Comparison of ENCODE assay signal across 8 cellular contexts in genomic region chr6:19805146-19805515, GRCh38. TPM values are rescaled to one million over a fixed set of nuclear protein-coding genes. Genes with fewer than 3 reads are reported as not detected.
DNase-seq lines count a peak whose midpoint lies in the region; ATAC-seq, FAIRE-seq and TF ChIP-seq lines count a peak whose summit lies in the region.

No MANE protein-coding gene starts in this region.

- no peak for TF ChIP-seq RAD21 in A549 (conservative IDR thresholded peaks at IDR 0.05 in 1 of 2, IDR thresholded peaks at IDR 0.05 in 1 of 2)

- peaks cover 6% of the 10 kb centered on the region for H3K27me3 ChIP-seq in mammary epithelial cell (ENCODE audit: insufficient read depth, low read length)
- H3K27me3 ChIP-seq in mucosa of rectum (ENCODE audit: control insufficient read depth in 2 of 2, insufficient read depth in 2 of 2, low read length in 2 of 2) = no peaks in the 10 kb centered on the region

- H3K4me1 ChIP-seq in A549 = peaks cover 32% of the 10 kb centered on the region
- H3K4me1 ChIP-seq in mammary epithelial cell (ENCODE audit: insufficient read depth, low read length) = peaks cover 3% of the 10 kb centered on the region
- peaks cover 8 to 15% of the 10 kb centered on the region in 2 donors for H3K4me1 ChIP-seq in mucosa of rectum (ENCODE audit: control insufficient read depth in 2 of 2, insufficient read depth in 2 of 2, low read length in 2 of 2)

- H3K9ac ChIP-seq in mammary epithelial cell (ENCODE audit: insufficient read depth, low read length) = no peak overlapping the region
- H3K9ac ChIP-seq in mucosa of rectum (ENCODE audit: low read depth in 1 of 2, low read length in 2 of 2) = peak overlapping the region; percentile 65 to 76

- dilution Hi-C loops in mammary epithelial cell (cut with HindIII; ENCODE audit: low sequenced_read_pairs) = no loop called here

- TF ChIP-seq POLR2A in A549 (IDR thresholded peaks at IDR 0.05; ENCODE audit: low read length) = no peak

- no peaks in the 10 kb centered on the region for H3K36me3 ChIP-seq in mammary epithelial cell (ENCODE audit: insufficient read depth, low read length)
- no peaks in the 10 kb centered on the region for H3K36me3 ChIP-seq in mucosa of rectum (ENCODE audit: control insufficient read depth in 2 of 2, insufficient read depth in 2 of 2, low read length in 2 of 2)

- H3K4me3 ChIP-seq in A549 (peak overlapping the region; percentile 47), mammary epithelial cell (replicated peaks in 1 of 3; ENCODE audit: insufficient read depth in 1 of 3, low read depth in 2 of 3, low read length in 3 of 3) (peak overlapping the region; percentile 53 to 59 (median 56)), mucosa of rectum (ENCODE audit: low read length in 2 of 2) (peak overlapping the region; percentile 64 to 65)

- CTCF ChIA-PET in A549 (lab: Yijun Ruan, JAX) = no interaction called here
- CTCF ChIA-PET in mammary epithelial cell (lab: Charles Lee; ENCODE audit: low non-redundant PET) = interaction anchor here (0.7 kb wide), 1 partner anchor 33 kb away, joined by 4 read pairs; no protein-coding TSS in a partner anchor

- no peaks in the 10 kb centered on the region; the same call in 2 of the 3 replicates for H3K9me3 ChIP-seq in A549
- no peaks in the 10 kb centered on the region for H3K9me3 ChIP-seq in mammary epithelial cell (replicated peaks; ENCODE audit: insufficient read depth, low read length)
- H3K9me3 ChIP-seq in mucosa of rectum (ENCODE audit: control insufficient read depth in 2 of 2, low read length in 2 of 2) = no peaks in the 10 kb centered on the region

- H3K27ac ChIP-seq in A549 (peak overlapping the region; percentile 90 to 98), mammary epithelial cell (ENCODE audit: insufficient read depth, low read depth, low read length) (no peak overlapping the region), mucosa of rectum (ENCODE audit: low read depth in 2 of 2, low read length in 2 of 2) (peak overlapping the region; percentile 83 to 86)

- TF ChIP-seq CTCF in A549 (IDR thresholded peaks at IDR 0.05) (no peak), mammary epithelial cell (conservative IDR thresholded peaks at IDR 0.05 in 1 of 2, IDR thresholded peaks at IDR 0.05 in 1 of 2; ENCODE audit: extremely low read depth in 1 of 2, insufficient read depth in 1 of 2, low read depth in 1 of 2, low read length in 2 of 2) (no peak)

- intact Hi-C loops in mammary epithelial cell (cut with micrococcal nuclease) = loop anchor here (10.0 kb wide), 1 partner anchor 90 kb away; no protein-coding TSS in a partner anchor

- H2AFZ ChIP-seq in mammary epithelial cell (ENCODE audit: low read depth, low read length) = peak overlapping the region; percentile 88

- in situ Hi-C loops in mammary epithelial cell (cut with MboI; ENCODE audit: low sequenced_read_pairs in 2 of 2) = no loop called here

- DNase-seq in A549 (ENCODE audit: low read depth in 1 of 2, low spot score in 1 of 2) = peak in 1 of 2 experiments; percentile 22
- peak; percentile 9 for DNase-seq in HS-5 (ENCODE audit: low read depth)
- no peak for DNase-seq in mammary epithelial cell
- DNase-seq in GF-D8 (lab: John Stamatoyannopoulos, UW) = no peak
- DNase-seq in stimulated activated CD4-positive, alpha-beta T cell treated with anti-CD3 and anti-CD28 coated beads, Interleukin-4, amount 100 ng/mL, for 4 hours = no peak

- no peak for FAIRE-seq in A549 (lab: Jason Lieb, UNC)

- no peaks in the 10 kb centered on the region for H4K20me1 ChIP-seq in mammary epithelial cell (ENCODE audit: insufficient read depth, low read length)

- TF ChIP-seq EP300 in A549 (IDR thresholded peaks at IDR 0.05) = no peak

- 26% methylated on average over 5 of the region's 5 CpGs for WGBS in A549 (ENCODE audit: missing lambda C conversion rate)
- 73% methylated on average over 4 of the region's 5 CpGs for WGBS in mammary epithelial cell (ENCODE audit: low coverage, missing lambda C conversion rate)

- ATAC-seq in A549 (peak; percentile 27 to 36; a peak in 5 of 6 replicates), GM19351 (IDR thresholded peaks at IDR 0.05; ENCODE audit: unreplicated experiment) (no peak), GM18517 (IDR thresholded peaks at IDR 0.05; ENCODE audit: unreplicated experiment) (no peak)

- peak overlapping the region; percentile 93 for H3K4me2 ChIP-seq in A549
- H3K4me2 ChIP-seq in mammary epithelial cell (ENCODE audit: insufficient read depth, low read depth, low read length) = peak overlapping the region; percentile 98

- H3K79me2 ChIP-seq in mammary epithelial cell (ENCODE audit: insufficient read depth, low read length) = no peaks in the 10 kb centered on the region

- no TSS peak for BruUV-seq in mammary epithelial cell (replicated peaks; lab: Mats Ljungman, UMichigan)

- POLR2A ChIA-PET in A549 (lab: Yijun Ruan, JAX) = interaction anchor here (0.5 to 2.8 kb wide), 4 partner anchors 14 to 597 kb away, joined by 3 to 17 read pairs (median 3); partner anchors contain the start of gene ID4

TF ChIP-seq in A549, 52 proteins besides CTCF, POLR2A, EP300 and RAD21:
- TF ChIP-seq CHD4 (IDR thresholded peaks at IDR 0.05; ENCODE audit: borderline replicate concordance) (no peak), ZNF302 (CRISPR knock-in tag; IDR thresholded peaks at IDR 0.05) (0 out of 2 replicates have a peak, but pooled peaks have one; percentile 22)
TF ChIP-seq in A549: peak in this region for 1.

RNA-seq across cellular contexts. Expression of gene ID4, which starts 32.0 kb away (rescaled TPM):
- polyA plus RNA-seq in A549 (2011; rRNA removed) = 1.6 and 2.6 TPM in 2 replicates
- polyA plus RNA-seq in A549 (2012; cell fraction: cytosol; rRNA removed) = 7.4 and 11.8 TPM in 2 replicates
- polyA plus RNA-seq in A549 (2012; cell fraction: nucleus; rRNA removed) = 6.9 and 10.4 TPM in 2 replicates
- polyA plus RNA-seq in A549 (2017; fragmentation: RNase III; extraction: RNeasy Plus Mini Kit Qiagen cat#74134 plus additional on column Dnase treatment) = 1.4 to 6.1 TPM (median 4.7 TPM) in 3 replicates
- polyA minus RNA-seq in A549 (2011; rRNA and poly(A)+ RNA removed) = 0.58 TPM in 2 replicates
- total RNA-seq in mammary epithelial cell = 10 to 100 TPM in 1 of 2 donors, not detected in 1; 32.5 TPM
- polyA plus RNA-seq in mammary epithelial cell = 0.05 TPM
- polyA minus RNA-seq in mammary epithelial cell = not detected

Comparison
In these comparisons a context has a peak if more than half of its experiments do, and no peak if none do; other contexts are left out.
1. ATAC-seq: peak in A549 (2 of 2); none in GM19351 (single experiment) and GM18517 (single experiment).
2. Peak in every context shown above with its lines, with median percentiles within 50 percentile points of each other: H3K4me3 ChIP-seq.